ENCODE assay signal across 1 cellular context in genomic region chr3:125053304-125053699, GRCh38.
TF ChIP-seq lines count a peak whose summit lies in the region.

No MANE protein-coding gene starts in this region.

TF ChIP-seq in HepG2, 621 proteins besides CTCF, POLR2A, EP300 and RAD21 (continued from another document):
- TF ChIP-seq ETV5 (CRISPR knock-in tag; IDR thresholded peaks at IDR 0.05; ENCODE audit: borderline replicate concordance) = no peak
- TF ChIP-seq ZNF232 (CRISPR knock-in tag; IDR thresholded peaks at IDR 0.05; ENCODE audit: borderline replicate concordance) = no peak
- TF ChIP-seq NR2F1 (CRISPR knock-in tag; IDR thresholded peaks at IDR 0.05) = no peak
- 0 out of 2 replicates have a peak, but pooled peaks have one; percentile 30 for TF ChIP-seq RBFOX2 (IDR thresholded peaks at IDR 0.05; ENCODE audit: low read depth, low read length)
- no peak for TF ChIP-seq ZNF703 (CRISPR knock-in tag; IDR thresholded peaks at IDR 0.05; ENCODE audit: borderline replicate concordance)
- TF ChIP-seq TFDP2 (CRISPR knock-in tag; IDR thresholded peaks at IDR 0.05) = no peak
